ENCODE assay signal across 23 cellular contexts in the genomic region with DNA sequence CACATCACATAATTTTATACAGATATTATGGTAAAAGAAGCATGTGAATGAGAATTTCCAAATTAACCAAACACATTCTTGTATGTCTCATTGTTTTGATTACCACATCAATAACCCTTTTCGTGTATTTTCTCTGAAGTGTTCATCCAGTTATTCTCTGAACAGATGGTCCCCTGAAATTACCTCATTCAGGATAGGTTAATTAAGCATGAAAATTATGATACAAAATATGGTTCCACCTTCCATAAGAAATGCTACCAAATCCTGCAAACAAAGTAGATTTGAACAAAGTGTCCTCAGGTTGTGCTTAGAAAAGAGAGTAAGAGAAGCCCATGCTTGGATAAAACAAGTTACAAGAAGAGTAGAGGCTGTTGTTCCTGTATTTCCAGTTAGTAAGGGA.
DNase-seq lines count a peak whose midpoint lies in the region; ATAC-seq, FAIRE-seq and TF ChIP-seq lines count a peak whose summit lies in the region.
"Had no signal": no experiment of that assay in that cellular context is flagged by ENCODE, and none has a peak within 500 bp of the region (broad histone marks: within the 10 kb centered on the region; RNA-seq: fewer than 3 reads in every experiment).

No MANE protein-coding gene starts in this region.

- DNase-seq in D721Med (ENCODE audit: insufficient read length, low spot score) (no peak), NCI-H1694 treated with DMSO at 0.1 percent for 48 hours (lab: John Stamatoyannopoulos, UW) (peak; percentile 85), NCI-H524 treated with DMSO at 0.1 percent for 48 hours (lab: John Stamatoyannopoulos, UW) (peak; percentile 21), mesendoderm (no peak), activated gamma-delta T cell treated with Interleukin-2 at 50 U/mL for 16 hours (no peak), A673 (ENCODE audit: low spot score) (no peak)
- DNase-seq: CD4-positive, CD25-positive, alpha-beta regulatory T cell; GDM1; IMR-90; NCI-H1092; NCI-H1417 treated with DMSO at 0.1 percent for 48 hours; NCI-H1930; NCI-H2107; NCI-H510A treated with DMSO at 0.1 percent for 48 hours; NCI-H82; NK-92 treated with Interleukin-12 subunit alpha and Interleukin-12 subunit beta, amount 100 ng/mL, for 24 hours; PC-3; T-helper 2 cell had no signal

- H3K4me3 ChIP-seq in mesendoderm (ENCODE audit: low read length) (no peak overlapping the region), A673 (ENCODE audit: low read depth, low read length, poor library complexity, severe bottlenecking) (no peak overlapping the region)
- H3K4me3 ChIP-seq: BLaER1, GM12878 had no signal

- H2BK5ac ChIP-seq in mesendoderm (ENCODE audit: low read length) = no peak overlapping the region

- CTCF ChIA-PET in A673 (lab: Charles Lee) = no interaction called here

- H3K36me3 ChIP-seq in mesendoderm (ENCODE audit: control insufficient read depth, insufficient read depth, low read length) (no peaks in the 10 kb centered on the region), A673 (ENCODE audit: insufficient read depth, low read length, poor library complexity, severe bottlenecking) (no peaks in the 10 kb centered on the region)
- H3K36me3 ChIP-seq: BLaER1 had no signal

- no CpG with 5 or more reads among the region's 1 CpG for WGBS in mesendoderm (ENCODE audit: extremely low coverage, insufficient coverage, low lambda C conversion rate)

- no peak overlapping the region for H4K5ac ChIP-seq in mesendoderm (ENCODE audit: low read length)

- FAIRE-seq in D721Med (lab: Jason Lieb, UNC) = peak; percentile 35
- FAIRE-seq: GM12878 had no signal

- H3K23ac ChIP-seq in mesendoderm (ENCODE audit: low read length) = no peak overlapping the region

- H2BK120ac ChIP-seq in mesendoderm (ENCODE audit: low read depth, low read length) = no peak overlapping the region

- H3K27ac ChIP-seq in mesendoderm (ENCODE audit: low read depth, low read length) = no peak overlapping the region
- no peak overlapping the region for H3K27ac ChIP-seq in A673 (ENCODE audit: low read depth, low read length, poor library complexity, severe bottlenecking)
- H3K27ac ChIP-seq: BLaER1, KMS-11 had no signal

- no peak overlapping the region for H2AK5ac ChIP-seq in mesendoderm (ENCODE audit: low read length)

- TF ChIP-seq CTCF in D721Med (IDR thresholded peaks at IDR 0.05; ENCODE audit: insufficient read depth, missing control alignments) (no peak), A673 (conservative IDR thresholded peaks at IDR 0.05; ENCODE audit: low read depth, low read length) (no peak)

- no peak overlapping the region for H3K4me2 ChIP-seq in mesendoderm (ENCODE audit: low read length)
- H3K4me2 ChIP-seq: BLaER1, KMS-11 had no signal

- H3K27me3 ChIP-seq in mesendoderm (ENCODE audit: insufficient read depth, low read length, poor library complexity) (no peaks in the 10 kb centered on the region), A673 (replicated peaks; ENCODE audit: insufficient read depth, low read depth, low read length, poor library complexity) (no peaks in the 10 kb centered on the region)
- H3K27me3 ChIP-seq: BLaER1 had no signal

- H4K8ac ChIP-seq in mesendoderm (ENCODE audit: low read depth, low read length) = peak overlapping the region; percentile 28

- no peak overlapping the region for H3K4ac ChIP-seq in mesendoderm (ENCODE audit: low read depth, low read length)

- no peaks in the 10 kb centered on the region for H3K4me1 ChIP-seq in mesendoderm (ENCODE audit: control insufficient read depth, low read depth, low read length)
- H3K4me1 ChIP-seq in A673 (ENCODE audit: insufficient read depth, low read length, poor library complexity, severe bottlenecking) = no peaks in the 10 kb centered on the region

- POLR2A ChIA-PET in A673 (lab: Charles Lee; ENCODE audit: low non-redundant PET) = no interaction called here

- no peak overlapping the region for H3K56ac ChIP-seq in mesendoderm (ENCODE audit: low read length)

- no peaks in the 10 kb centered on the region for H3K79me2 ChIP-seq in mesendoderm (ENCODE audit: control insufficient read depth, insufficient read depth, low read length)

- no peak overlapping the region for H3K18ac ChIP-seq in mesendoderm (ENCODE audit: low read length)

- intact Hi-C loops in A673 (cut with micrococcal nuclease; ENCODE audit: unreplicated experiment) = no loop called here

- no TSS peak for BruUV-seq in A673 (replicated peaks; lab: Mats Ljungman, UMichigan)

- H3K9me3 ChIP-seq in A673 (ENCODE audit: low read depth, low read length, poor library complexity, severe bottlenecking) = no peaks in the 10 kb centered on the region
- H3K9me3 ChIP-seq: BLaER1 had no signal

- no peak for ATAC-seq in HG03439 (IDR thresholded peaks at IDR 0.05; ENCODE audit: unreplicated experiment)
- ATAC-seq: GM12878, HCT116, PC-3 had no signal

- no peak overlapping the region for H3K9ac ChIP-seq in mesendoderm (ENCODE audit: low read length)
- H3K9ac ChIP-seq: BLaER1, KMS-11 had no signal

- H2BK15ac ChIP-seq in mesendoderm (replicated peaks; ENCODE audit: low read depth) = no peak overlapping the region

- no peaks in the 10 kb centered on the region for H3K79me1 ChIP-seq in mesendoderm (ENCODE audit: low read length)

Comparison
In these comparisons a context has a peak if more than half of its experiments do, and no peak if none do; other contexts are left out.
1. DNase-seq: peak in NCI-H1694 treated with DMSO at 0.1 percent for 48 hours (single experiment) and NCI-H524 treated with DMSO at 0.1 percent for 48 hours (single experiment); none in D721Med (single experiment), mesendoderm (single experiment), activated gamma-delta T cell treated with Interleukin-2 at 50 U/mL for 16 hours (single experiment) and A673 (single experiment).